ENCODE assay signal across 22 cellular contexts in the genomic region with DNA sequence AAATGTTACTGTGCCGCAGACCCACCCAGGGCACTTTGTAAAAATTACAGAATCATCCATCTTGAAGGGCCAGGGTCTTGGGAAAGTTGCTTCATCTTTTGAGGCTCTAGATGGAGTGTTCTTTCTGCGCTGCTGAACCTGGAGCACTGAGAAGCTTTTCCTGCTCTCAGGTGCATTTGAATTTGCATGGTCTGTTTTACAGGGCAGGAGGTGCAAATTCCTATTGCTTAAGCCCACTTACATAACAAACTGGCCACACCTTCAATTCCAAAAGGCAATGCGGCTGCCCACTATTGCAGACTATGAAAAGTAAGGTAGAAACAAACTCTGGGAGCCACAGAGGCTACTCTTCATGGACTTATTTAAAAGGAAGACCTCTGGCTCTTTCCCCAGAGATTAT.
DNase-seq lines count a peak whose midpoint lies in the region; ATAC-seq and TF ChIP-seq lines count a peak whose summit lies in the region.
"Had no signal": no experiment of that assay in that cellular context is flagged by ENCODE, and none has a peak within 500 bp of the region (broad histone marks: within the 10 kb centered on the region; RNA-seq: fewer than 3 reads in every experiment).

No MANE protein-coding gene starts in this region.

- H4K91ac ChIP-seq in H9 (ENCODE audit: insufficient read length, low read depth, low read length), result no peak overlapping the region

- no peaks in the 10 kb centered on the region for H3K79me2 ChIP-seq in H9 (ENCODE audit: insufficient read depth, low read length)

- no peak for TF ChIP-seq CTCF in H9 (conservative IDR thresholded peaks at IDR 0.05)
- TF ChIP-seq CTCF in endodermal cell (conservative IDR thresholded peaks at IDR 0.05), result no peak
- no peak for TF ChIP-seq CTCF in neutrophil (IDR thresholded peaks at IDR 0.05)

- H3T11ph ChIP-seq in H9 (ENCODE audit: low read length), result no peak overlapping the region

- H3K27me3 Mint-ChIP-seq in H9 (ENCODE audit: low read depth) (peaks cover 2% of the 10 kb centered on the region), endodermal cell (ENCODE audit: insufficient read depth) (no peaks in the 10 kb centered on the region)
- peaks cover 7% of the 10 kb centered on the region for H3K27me3 Mint-ChIP-seq in activated T-helper 1 cell treated with anti-CD3 and anti-CD28 coated beads, Interleukin-12 subunit alpha, Interleukin-12 subunit beta, Interleukin-2, Interleukin-4 antibody, amounts not matched to agents 30 ng/mL and 10 ng/mL and 1 ng/mL, durations not matched to agents 14 hours and 24 hours and 36 hours (ENCODE audit: insufficient read depth)

- H3K9me3 ChIP-seq in BLaER1 (peaks cover 6% of the 10 kb centered on the region; the same call in 1 of the 2 replicates), H9 (ENCODE audit: control insufficient read depth, low read depth, low read length) (no peaks in the 10 kb centered on the region), endodermal cell (ENCODE audit: control insufficient read depth, low read length) (peaks cover 5% of the 10 kb centered on the region), neutrophil (no peaks in the 10 kb centered on the region)

- H2BK20ac ChIP-seq in H9 (ENCODE audit: low read depth, low read length, poor library complexity, severe bottlenecking), result no peak overlapping the region

- no peaks in the 10 kb centered on the region for H3K79me1 ChIP-seq in H9 (ENCODE audit: insufficient read depth, low read depth, low read length, poor library complexity, severe bottlenecking)

- no peak overlapping the region for H3K56ac ChIP-seq in H9 (ENCODE audit: insufficient read length, low read depth, low read length)

- peaks cover 67% of the 10 kb centered on the region for H3K4me1 ChIP-seq in BLaER1
- H3K4me1 ChIP-seq in H9 (ENCODE audit: insufficient read depth, low read length), result peaks cover 7% of the 10 kb centered on the region; the same call in 1 of the 2 replicates
- H3K4me1 ChIP-seq in endodermal cell (ENCODE audit: control insufficient read depth, insufficient read depth, low read length), result no peaks in the 10 kb centered on the region
- peaks cover 20 to 27% of the 10 kb centered on the region in 2 experiments for H3K4me1 ChIP-seq in neutrophil (ENCODE audit: control insufficient read depth in 1 of 2, insufficient read depth in 1 of 2, low read depth in 1 of 2, low read length in 1 of 2)
- H3K4me1 ChIP-seq: SJCRH30 had no signal

- no peak overlapping the region for H3K23ac ChIP-seq in H9 (ENCODE audit: insufficient read length, low read depth, low read length)

- ATAC-seq in GM19467 (IDR thresholded peaks at IDR 0.05; ENCODE audit: unreplicated experiment), result no peak
- ATAC-seq: SK-N-SH treated with all-trans-retinoic acid at 6 μM for 48 hours had no signal

- no peak overlapping the region for H2BK5ac ChIP-seq in H9 (ENCODE audit: insufficient read length, low read length)

- H2BK12ac ChIP-seq in H9 (ENCODE audit: insufficient read length, low read depth, low read length), result no peak overlapping the region

- no peak overlapping the region for H3K18ac ChIP-seq in H9 (ENCODE audit: insufficient read length, low read depth, low read length)

- DNase-seq in H9 (no peak), endodermal cell (peak; percentile 74), NCI-H1436 (lab: John Stamatoyannopoulos, UW) (no peak)
- DNase-seq in activated T-helper 1 cell treated with anti-CD3 and anti-CD28 coated beads, Interleukin-12 subunit alpha, Interleukin-12 subunit beta, Interleukin-2, Interleukin-4 antibody, amounts not matched to agents 30 ng/mL and 10 ng/mL and 1 ng/mL, durations not matched to agents 14 hours and 24 hours and 36 hours (ENCODE audit: low spot score), result no peak
- DNase-seq: AML-193; Calu3; CD8-positive, alpha-beta memory T cell; DMS79 treated with DMSO at 0.1 percent for 48 hours; GF-D8; KBM-7; MG63; NCI-H1105 treated with DMSO at 0.1 percent for 48 hours; NCI-H2029; NCI-H446 treated with DMSO at 0.1 percent for 48 hours; NCI-H69; OCI-M1; SJCRH30 had no signal

- H2AFZ ChIP-seq in H9 (ENCODE audit: low read length), result no peak overlapping the region

- no CpG with 5 or more reads among the region's 3 CpGs for WGBS in H9 (ENCODE audit: extremely low coverage, insufficient read length, low lambda C conversion rate)
- 75 to 100% methylated on average over 1 to 3 of the region's 3 CpGs for WGBS in endodermal cell (ENCODE audit: insufficient coverage in 1 of 2, insufficient read length in 1 of 2), 2 experiments

- H3K36me3 Mint-ChIP-seq in H9 (ENCODE audit: insufficient read depth in 1 of 3, low read depth in 3 of 3), result peaks cover 0 to 11% (median 0%) of the 10 kb centered on the region in 3 experiments; a peak in 2 of 7 replicates
- H3K36me3 Mint-ChIP-seq in endodermal cell (ENCODE audit: low read depth), result no peaks in the 10 kb centered on the region
- no peaks in the 10 kb centered on the region for H3K36me3 Mint-ChIP-seq in activated T-helper 1 cell treated with anti-CD3 and anti-CD28 coated beads, Interleukin-12 subunit alpha, Interleukin-12 subunit beta, Interleukin-2, Interleukin-4 antibody, amounts not matched to agents 30 ng/mL and 10 ng/mL and 1 ng/mL, durations not matched to agents 14 hours and 24 hours and 36 hours (ENCODE audit: low read depth)
- H3K36me3 Mint-ChIP-seq: CD8-positive, alpha-beta memory T cell had no signal

- H4K20me1 ChIP-seq in BLaER1 (no peaks in the 10 kb centered on the region), H9 (ENCODE audit: control insufficient read depth, insufficient read depth, insufficient read length) (no peaks in the 10 kb centered on the region)

- peaks cover 2 to 7% of the 10 kb centered on the region in 2 experiments; a peak in 4 of 5 replicates for H3K9me3 Mint-ChIP-seq in H9
- H3K9me3 Mint-ChIP-seq in endodermal cell, result peaks cover 6% of the 10 kb centered on the region
- no peaks in the 10 kb centered on the region for H3K9me3 Mint-ChIP-seq in activated T-helper 1 cell treated with anti-CD3 and anti-CD28 coated beads, Interleukin-12 subunit alpha, Interleukin-12 subunit beta, Interleukin-2, Interleukin-4 antibody, amounts not matched to agents 30 ng/mL and 10 ng/mL and 1 ng/mL, durations not matched to agents 14 hours and 24 hours and 36 hours
- H3K9me3 Mint-ChIP-seq: CD8-positive, alpha-beta memory T cell had no signal

- H3K36me3 ChIP-seq in BLaER1, result no peaks in the 10 kb centered on the region
- H3K36me3 ChIP-seq in endodermal cell (ENCODE audit: control insufficient read depth, insufficient read depth, low read length), result no peaks in the 10 kb centered on the region
- no peaks in the 10 kb centered on the region for H3K36me3 ChIP-seq in neutrophil
- H3K36me3 ChIP-seq: MG63, SJCRH30 had no signal

- H3K4me3 Mint-ChIP-seq in H9 (no peak overlapping the region; a peak in 1 of 5 replicates), endodermal cell (no peak overlapping the region)
- no peak overlapping the region for H3K4me3 Mint-ChIP-seq in activated T-helper 1 cell treated with anti-CD3 and anti-CD28 coated beads, Interleukin-12 subunit alpha, Interleukin-12 subunit beta, Interleukin-2, Interleukin-4 antibody, amounts not matched to agents 30 ng/mL and 10 ng/mL and 1 ng/mL, durations not matched to agents 14 hours and 24 hours and 36 hours
- H3K4me3 Mint-ChIP-seq: CD8-positive, alpha-beta memory T cell had no signal

- H2BK15ac ChIP-seq in H9 (ENCODE audit: low read depth, low read length), result no peak overlapping the region

- H3K9ac ChIP-seq in BLaER1, result no peak overlapping the region
- H3K9ac ChIP-seq in H9 (ENCODE audit: extremely low read depth, insufficient read length, low read length), result no peak overlapping the region
- no peak overlapping the region for H3K9ac ChIP-seq in endodermal cell (ENCODE audit: extremely low read depth, low read length, poor library complexity, severe bottlenecking)

- H3K4me3 ChIP-seq in BLaER1 (no peak overlapping the region), endodermal cell (ENCODE audit: low read length) (no peak overlapping the region), neutrophil (ENCODE audit: low read depth in 1 of 2, low read length in 1 of 2) (no peak overlapping the region)
- H3K4me3 ChIP-seq: MG63, SJCRH30 had no signal

- no peaks in the 10 kb centered on the region for H3K27me3 ChIP-seq in BLaER1
- H3K27me3 ChIP-seq in H9 (ENCODE audit: insufficient read depth, low read length), result no peaks in the 10 kb centered on the region
- no peaks in the 10 kb centered on the region for H3K27me3 ChIP-seq in endodermal cell (ENCODE audit: control insufficient read depth, insufficient read depth, low read length, poor library complexity, severe bottlenecking)
- no peaks in the 10 kb centered on the region for H3K27me3 ChIP-seq in neutrophil
- H3K27me3 ChIP-seq: MG63 had no signal

- intact Hi-C loops in activated T-helper 1 cell treated with anti-CD3 and anti-CD28 coated beads, Interleukin-12 subunit alpha, Interleukin-12 subunit beta, Interleukin-2, Interleukin-4 antibody, amounts not matched to agents 30 ng/mL and 10 ng/mL and 1 ng/mL, durations not matched to agents 14 hours and 24 hours and 36 hours (cut with micrococcal nuclease), result no loop called here

- no peak overlapping the region for H4K8ac ChIP-seq in H9 (replicated peaks; ENCODE audit: insufficient read length, low read depth, low read length)

- H3K27ac Mint-ChIP-seq in H9 (peak overlapping the region; percentile 39 to 80 (median 55); a peak in 2 of 7 replicates), endodermal cell (no peak overlapping the region)
- H3K27ac Mint-ChIP-seq in activated T-helper 1 cell treated with anti-CD3 and anti-CD28 coated beads, Interleukin-12 subunit alpha, Interleukin-12 subunit beta, Interleukin-2, Interleukin-4 antibody, amounts not matched to agents 30 ng/mL and 10 ng/mL and 1 ng/mL, durations not matched to agents 14 hours and 24 hours and 36 hours, result no peak overlapping the region
- H3K27ac Mint-ChIP-seq: CD8-positive, alpha-beta memory T cell had no signal

- peak overlapping the region; percentile 85 for H3K4me2 ChIP-seq in BLaER1
- H3K4me2 ChIP-seq in H9 (ENCODE audit: insufficient read depth, insufficient read length, low read length), result no peak overlapping the region

- H4K5ac ChIP-seq in H9 (ENCODE audit: insufficient read length, low read depth, low read length), result no peak overlapping the region

- H2AK5ac ChIP-seq in H9 (ENCODE audit: insufficient read length, low read length), result no peak overlapping the region

- H3K27ac ChIP-seq in BLaER1, result peak overlapping the region; percentile 69; the same call in 1 of the 2 replicates
- no peak overlapping the region for H3K27ac ChIP-seq in H9 (ENCODE audit: insufficient read length, low read depth, low read length)
- H3K27ac ChIP-seq in endodermal cell (ENCODE audit: low read depth, low read length), result no peak overlapping the region
- H3K27ac ChIP-seq in neutrophil, result peak overlapping the region; percentile 17
- H3K27ac ChIP-seq: C4-2B, SJCRH30 had no signal

- H2BK120ac ChIP-seq in H9 (ENCODE audit: low read depth, low read length, poor library complexity, severe bottlenecking), result no peak overlapping the region

- H3K4me1 Mint-ChIP-seq in H9 (peaks cover 44 to 52% of the 10 kb centered on the region in 2 experiments), endodermal cell (peaks cover 32% of the 10 kb centered on the region)
- no peaks in the 10 kb centered on the region for H3K4me1 Mint-ChIP-seq in activated T-helper 1 cell treated with anti-CD3 and anti-CD28 coated beads, Interleukin-12 subunit alpha, Interleukin-12 subunit beta, Interleukin-2, Interleukin-4 antibody, amounts not matched to agents 30 ng/mL and 10 ng/mL and 1 ng/mL, durations not matched to agents 14 hours and 24 hours and 36 hours (ENCODE audit: low read depth)
- H3K4me1 Mint-ChIP-seq: CD8-positive, alpha-beta memory T cell had no signal

- no peaks in the 10 kb centered on the region for H3K23me2 ChIP-seq in H9 (ENCODE audit: insufficient read length, low read depth, low read length, poor library complexity, severe bottlenecking)

- no peak overlapping the region for H3K4ac ChIP-seq in H9 (ENCODE audit: low read depth, low read length)

- H3K14ac ChIP-seq in H9 (ENCODE audit: insufficient read depth, low read length), result no peak overlapping the region

Comparison
In these comparisons a context has a peak if more than half of its experiments do, and no peak if none do; other contexts are left out.
1. H3K27ac ChIP-seq: peak in BLaER1 (single experiment) and neutrophil (single experiment); none in H9 (single experiment) and endodermal cell (single experiment).
2. H3K27ac Mint-ChIP-seq: peak in H9 (3 of 3); none in endodermal cell (single experiment) and activated T-helper 1 cell treated with anti-CD3 and anti-CD28 coated beads, Interleukin-12 subunit alpha, Interleukin-12 subunit beta, Interleukin-2, Interleukin-4 antibody, amounts not matched to agents 30 ng/mL and 10 ng/mL and 1 ng/mL, durations not matched to agents 14 hours and 24 hours and 36 hours (single experiment).